In genomic region chr1:84145051-84145450, GRCh38 we compare ENCODE assay signal across 10 cellular contexts. TPM values are rescaled to one million over a fixed set of nuclear protein-coding genes. Genes with fewer than 3 reads are reported as not detected.
A peak's percentile ranks its signal among the peaks of the same experiment; 100 is the strongest.
DNase-seq lines count a peak whose midpoint lies in the region; TF ChIP-seq lines count a peak whose summit lies in the region.
"Had no signal": no experiment of that assay in that cellular context is flagged by ENCODE, and none has a peak within 500 bp of the region (broad histone marks: within the 10 kb centered on the region; RNA-seq: fewer than 3 reads in every experiment).

No MANE protein-coding gene starts in this region.

- H3K4me1 ChIP-seq in DOHH2 (ENCODE audit: control insufficient read depth, low read length): peaks cover 65% of the 10 kb centered on the region
- H3K4me1 ChIP-seq in osteoblast (ENCODE audit: insufficient read depth, low read length): peaks cover 23% of the 10 kb centered on the region
- H3K4me1 ChIP-seq in H9 (ENCODE audit: insufficient read depth, low read length): no peaks in the 10 kb centered on the region
- H3K4me1 ChIP-seq in neural progenitor cell: no peaks in the 10 kb centered on the region

- H3K36me3 ChIP-seq in DOHH2 (ENCODE audit: control insufficient read depth, low read length) (peaks cover 22% of the 10 kb centered on the region), osteoblast (ENCODE audit: insufficient read depth, low read length) (no peaks in the 10 kb centered on the region), neural progenitor cell (no peaks in the 10 kb centered on the region)

- H2AK5ac ChIP-seq in H9 (ENCODE audit: insufficient read length, low read length): no peak overlapping the region

- H3K27me3 ChIP-seq in DOHH2 (ENCODE audit: control insufficient read depth, low read length) (no peaks in the 10 kb centered on the region), osteoblast (ENCODE audit: insufficient read depth, low read length) (no peaks in the 10 kb centered on the region), H9 (ENCODE audit: insufficient read depth, low read length) (no peaks in the 10 kb centered on the region), neural progenitor cell (no peaks in the 10 kb centered on the region)

- no peak overlapping the region for H2BK20ac ChIP-seq in H9 (ENCODE audit: low read depth, low read length, poor library complexity, severe bottlenecking)

- H3K9me2 ChIP-seq in DOHH2 (replicated peaks; ENCODE audit: control insufficient read depth, low read length): no peaks in the 10 kb centered on the region

- no peak overlapping the region for H3K56ac ChIP-seq in H9 (ENCODE audit: insufficient read length, low read depth, low read length)

- no peaks in the 10 kb centered on the region for H3K23me2 ChIP-seq in H9 (ENCODE audit: insufficient read length, low read depth, low read length, poor library complexity, severe bottlenecking)

- H3K9ac ChIP-seq in H9 (ENCODE audit: extremely low read depth, insufficient read length, low read length): no peak overlapping the region
- no peak overlapping the region for H3K9ac ChIP-seq in neural progenitor cell

- H3K14ac ChIP-seq in H9 (ENCODE audit: insufficient read depth, low read length): no peak overlapping the region

- H2BK12ac ChIP-seq in H9 (ENCODE audit: insufficient read length, low read depth, low read length): no peak overlapping the region

- H3K4me3 Mint-ChIP-seq in H9 (no peak overlapping the region), neural progenitor cell (no peak overlapping the region)

- no peak overlapping the region for H3K18ac ChIP-seq in H9 (ENCODE audit: insufficient read length, low read depth, low read length)

- no peak overlapping the region for H3K23ac ChIP-seq in H9 (ENCODE audit: insufficient read length, low read depth, low read length)

- no peak overlapping the region for H4K8ac ChIP-seq in H9 (replicated peaks; ENCODE audit: insufficient read length, low read depth, low read length)

- no peak overlapping the region for H2BK15ac ChIP-seq in H9 (ENCODE audit: low read depth, low read length)

- no peak overlapping the region for H4K91ac ChIP-seq in H9 (ENCODE audit: insufficient read length, low read depth, low read length)

- no peak for TF ChIP-seq CTCF in DOHH2 (IDR thresholded peaks at IDR 0.05; ENCODE audit: low read depth, low read length, poor library complexity, severe bottlenecking)
- no peak for TF ChIP-seq CTCF in osteoblast (IDR thresholded peaks at IDR 0.05; ENCODE audit: extremely low read depth, low read depth, low read length)
- TF ChIP-seq CTCF in H9 (conservative IDR thresholded peaks at IDR 0.05): no peak
- no peak for TF ChIP-seq CTCF in neural progenitor cell (IDR thresholded peaks at IDR 0.05)

- H3K79me1 ChIP-seq in H9 (ENCODE audit: insufficient read depth, low read depth, low read length, poor library complexity, severe bottlenecking): no peaks in the 10 kb centered on the region

- H3K79me2 ChIP-seq in DOHH2 (ENCODE audit: control insufficient read depth, low read length) (peaks cover 55% of the 10 kb centered on the region), osteoblast (ENCODE audit: insufficient read depth, low read length) (no peaks in the 10 kb centered on the region), H9 (ENCODE audit: insufficient read depth, low read length) (no peaks in the 10 kb centered on the region), neural progenitor cell (ENCODE audit: low read depth) (no peaks in the 10 kb centered on the region)

- H2BK5ac ChIP-seq in H9 (ENCODE audit: insufficient read length, low read length): no peak overlapping the region

- peak; percentile 66 for DNase-seq in NAMALWA (ENCODE audit: low spot score)
- DNase-seq in central memory CD4-positive, alpha-beta T cell: peak; percentile 35
- no peak for DNase-seq in osteoblast (ENCODE audit: insufficient read length, low spot score, missing footprints)
- no peak for DNase-seq in H9
- no peak for DNase-seq in neural progenitor cell (ENCODE audit: low spot score)
- DNase-seq in NCI-H226: no peak
- no peak for DNase-seq in mucosa of gallbladder (ENCODE audit: low spot score)
- DNase-seq: activated CD4-positive, alpha-beta T cell treated with anti-CD3 and anti-CD28 coated beads for 4 hours; NCI-H510A treated with DMSO at 0.1 percent for 48 hours had no signal

- no peak overlapping the region for H2BK120ac ChIP-seq in H9 (ENCODE audit: low read depth, low read length, poor library complexity, severe bottlenecking)

- H3K27me3 Mint-ChIP-seq in H9 (ENCODE audit: low read depth) (no peaks in the 10 kb centered on the region), neural progenitor cell (ENCODE audit: insufficient read depth, low read depth) (no peaks in the 10 kb centered on the region)

- no peak overlapping the region for H3T11ph ChIP-seq in H9 (ENCODE audit: low read length)

- H3F3A ChIP-seq in DOHH2 (ENCODE audit: control insufficient read depth, insufficient read depth) (peaks cover 28% of the 10 kb centered on the region), neural progenitor cell (ENCODE audit: low read depth) (no peaks in the 10 kb centered on the region)

- H3K4me1 Mint-ChIP-seq in H9: no peaks in the 10 kb centered on the region
- no peaks in the 10 kb centered on the region for H3K4me1 Mint-ChIP-seq in neural progenitor cell

- no peak overlapping the region for H4K5ac ChIP-seq in H9 (ENCODE audit: insufficient read length, low read depth, low read length)

- no peak overlapping the region for H3K4ac ChIP-seq in H9 (ENCODE audit: low read depth, low read length)

- H3K4me2 ChIP-seq in DOHH2 (ENCODE audit: low read length) (peak overlapping the region; percentile 76), osteoblast (ENCODE audit: insufficient read depth, low read length) (no peak overlapping the region), H9 (ENCODE audit: insufficient read depth, insufficient read length, low read length) (no peak overlapping the region), neural progenitor cell (no peak overlapping the region)

- H3K9me3 Mint-ChIP-seq in H9 (no peaks in the 10 kb centered on the region), neural progenitor cell (no peaks in the 10 kb centered on the region)

- H3K27ac ChIP-seq in DOHH2 (ENCODE audit: low read depth, low read length) (peak overlapping the region; percentile 97), osteoblast (ENCODE audit: low read depth, low read length) (peak overlapping the region; percentile 36), H9 (ENCODE audit: insufficient read length, low read depth, low read length) (no peak overlapping the region), neural progenitor cell (no peak overlapping the region)

- no peaks in the 10 kb centered on the region for H4K20me1 ChIP-seq in DOHH2 (ENCODE audit: control insufficient read depth, insufficient read depth, low read depth, low read length)
- H4K20me1 ChIP-seq in osteoblast (ENCODE audit: insufficient read depth, low read length): no peaks in the 10 kb centered on the region
- H4K20me1 ChIP-seq in H9 (ENCODE audit: control insufficient read depth, insufficient read depth, insufficient read length): no peaks in the 10 kb centered on the region
- H4K20me1 ChIP-seq in neural progenitor cell (ENCODE audit: low read depth): no peaks in the 10 kb centered on the region

- H3K4me3 ChIP-seq in DOHH2 (ENCODE audit: low read length): peak overlapping the region; percentile 81
- H3K4me3 ChIP-seq in osteoblast (ENCODE audit: insufficient read depth, low read length): no peak overlapping the region
- no peak overlapping the region for H3K4me3 ChIP-seq in neural progenitor cell

- H3K36me3 Mint-ChIP-seq in H9 (ENCODE audit: insufficient read depth in 1 of 3, low read depth in 3 of 3) (no peaks in the 10 kb centered on the region), neural progenitor cell (no peaks in the 10 kb centered on the region)

- no CpG with 5 or more reads among the region's 2 CpGs for WGBS in H9 (ENCODE audit: extremely low coverage, insufficient read length, low lambda C conversion rate)

- H3K9me3 ChIP-seq in DOHH2 (ENCODE audit: control insufficient read depth, insufficient read depth, low read length) (no peaks in the 10 kb centered on the region), osteoblast (ENCODE audit: low read depth, low read length) (no peaks in the 10 kb centered on the region), H9 (ENCODE audit: control insufficient read depth, low read depth, low read length) (no peaks in the 10 kb centered on the region), neural progenitor cell (ENCODE audit: low read depth) (no peaks in the 10 kb centered on the region)

- H2AFZ ChIP-seq in osteoblast (ENCODE audit: low read length) (peak overlapping the region; percentile 30), H9 (ENCODE audit: low read length) (no peak overlapping the region), neural progenitor cell (replicated peaks) (no peak overlapping the region)

- H3K27ac Mint-ChIP-seq in H9 (no peak overlapping the region), neural progenitor cell (no peak overlapping the region)

RNA-seq across cellular contexts. Expression of gene PRKACB, which starts 1.0 kb away (rescaled TPM):
- 22.1 and 25.6 TPM in 2 replicates for total RNA-seq in osteoblast
- total RNA-seq in H9 (2021): 20.7 and 22.1 TPM in 2 replicates
- total RNA-seq in neural progenitor cell (ENCODE audit: low replicate concordance): 28.9 and 44.1 TPM in 2 replicates
- 70.5 TPM for total RNA-seq in mucosa of gallbladder

Comparison
In these comparisons a context has a peak if more than half of its experiments do, and no peak if none do; other contexts are left out.
1. H3K27ac ChIP-seq: peak in DOHH2 (single experiment) and osteoblast (single experiment); none in H9 (single experiment) and neural progenitor cell (single experiment).
2. DNase-seq: peak in NAMALWA (single experiment) and central memory CD4-positive, alpha-beta T cell (single experiment); none in osteoblast (single experiment), H9 (single experiment), neural progenitor cell (single experiment), NCI-H226 (single experiment) and mucosa of gallbladder (single experiment).